17 cellular contexts compared by ENCODE assay signal in genomic region chr4:7976025-7976424, GRCh38.
"Had no signal": no experiment of that assay in that cellular context is flagged by ENCODE, and none has a peak within 500 bp of the region (broad histone marks: within the 10 kb centered on the region; RNA-seq: fewer than 3 reads in every experiment).

No MANE protein-coding gene starts in this region.

- ATAC-seq: right cardiac atrium had no signal

- H3K9me3 Mint-ChIP-seq: neural crest cell had no signal

- H2AFZ ChIP-seq: hepatocyte had no signal

- H3K36me3 ChIP-seq: ovary had no signal

- FAIRE-seq: endothelial cell of umbilical vein had no signal

- H3K4me3 Mint-ChIP-seq: endodermal cell, naive B cell, neural crest cell, type B pancreatic cell had no signal

- H3K4me1 Mint-ChIP-seq: naive B cell had no signal

- H3K27ac Mint-ChIP-seq: endodermal cell, naive B cell had no signal

- H3K79me2 ChIP-seq: hepatocyte had no signal

- H3K27me3 Mint-ChIP-seq: progenitor cell of endocrine pancreas, type B pancreatic cell had no signal

- DNase-seq: effector CD4-positive, alpha-beta T cell; endodermal cell; erythroblast; foreskin melanocyte; mesendoderm; naive B cell; ovary; right cardiac atrium; stimulated activated CD4-positive, alpha-beta T cell treated with anti-CD3 and anti-CD28 coated beads, Interleukin-2, amount 100 ng/mL, for 48 hours; stimulated activated naive CD4-positive, alpha-beta T cell treated with Interleukin-2 at 50 U/mL for 16 hours had no signal

- H3K27me3 ChIP-seq: hepatocyte, ovary had no signal

- H3K27ac ChIP-seq: coronary artery, hepatocyte, ovary had no signal

- H3K4me3 ChIP-seq: coronary artery, hepatocyte, ovary, smooth muscle cell had no signal

- H3K4me2 ChIP-seq: hepatocyte, smooth muscle cell had no signal

- H3K9me3 ChIP-seq: ovary had no signal

- H3K36me3 Mint-ChIP-seq: naive B cell, type B pancreatic cell had no signal
